In genomic region chr10:92313750-92314149, GRCh38 we compare ENCODE assay signal across 9 cellular contexts.
"Had no signal": no experiment of that assay in that cellular context is flagged by ENCODE, and none has a peak within 500 bp of the region (broad histone marks: within the 10 kb centered on the region; RNA-seq: fewer than 3 reads in every experiment).

No MANE protein-coding gene starts in this region.

- H2AFZ ChIP-seq: GM23248 had no signal

- H3K9ac ChIP-seq: GM23248 had no signal

- H3K27ac ChIP-seq: GM23248 had no signal

- H3K27me3 Mint-ChIP-seq: IgD-negative memory B cell had no signal

- H3K4me3 ChIP-seq: GM23248, HAP-1, K562 had no signal

- ATAC-seq: HCT116, K562 had no signal

- H3K4me1 ChIP-seq: HAP-1 had no signal

- FAIRE-seq: HTR-8/SVneo, K562 had no signal

- H3K9me3 ChIP-seq: HAP-1 had no signal

- H3K9me3 Mint-ChIP-seq: IgD-negative memory B cell had no signal

- DNase-seq: GM23248, GOT3, H7, KG1 had no signal
